1 cellular context compared by ENCODE assay signal in genomic region chr14:61342486-61342885, GRCh38.
TF ChIP-seq lines count a peak whose summit lies in the region.

No MANE protein-coding gene starts in this region.

TF ChIP-seq in HepG2, 621 proteins besides CTCF, POLR2A, EP300 and RAD21 (continued from another document):
- TF ChIP-seq ZBTB40 (IDR thresholded peaks at IDR 0.05) (no peak), ZBTB40 (CRISPR knock-in tag; IDR thresholded peaks at IDR 0.05) (no peak), ZNF441 (CRISPR knock-in tag; IDR thresholded peaks at IDR 0.05; ENCODE audit: borderline replicate concordance) (no peak), MATR3 (CRISPR knock-in tag; IDR thresholded peaks at IDR 0.05) (no peak), HIVEP1 (CRISPR knock-in tag; IDR thresholded peaks at IDR 0.05) (no peak), SMARCC2 (IDR thresholded peaks at IDR 0.05) (no peak)
TF ChIP-seq in HepG2: peak in this region for 0.
